In genomic region chr10:43210556-43210955, GRCh38 we compare ENCODE assay signal across 23 cellular contexts. TPM values are rescaled to one million over a fixed set of nuclear protein-coding genes. Genes with fewer than 3 reads are reported as not detected.
A peak's percentile ranks its signal among the peaks of the same experiment; 100 is the strongest.
DNase-seq lines count a peak whose midpoint lies in the region; ATAC-seq, FAIRE-seq and TF ChIP-seq lines count a peak whose summit lies in the region.
"Had no signal": no experiment of that assay in that cellular context is flagged by ENCODE, and none has a peak within 500 bp of the region (broad histone marks: within the 10 kb centered on the region; RNA-seq: fewer than 3 reads in every experiment).

No MANE protein-coding gene starts in this region.

- 77% methylated on average over 6 of the region's 6 CpGs for WGBS in hepatocyte (ENCODE audit: low lambda C conversion rate, missing lambda C conversion rate)

- H3K27ac ChIP-seq in kidney (ENCODE audit: low read depth in 2 of 2, low read length in 2 of 2) = no peak overlapping the region
- no peak overlapping the region for H3K27ac ChIP-seq in hepatocyte
- H3K27ac ChIP-seq: gastrocnemius medialis, testis had no signal

- ATAC-seq in stimulated activated effector memory CD8-positive, alpha-beta T cell treated with anti-CD3 and anti-CD28 coated beads, Interleukin-12 subunit alpha, Interleukin-12 subunit beta, amount 100 ng/mL, for 72 hours = peak; percentile 25
- ATAC-seq: esophagus mucosa, gastrocnemius medialis, GM23338, left lobe of liver had no signal

- peaks cover 9% of the 10 kb centered on the region for H3K4me1 Mint-ChIP-seq in stimulated activated effector memory CD8-positive, alpha-beta T cell treated with anti-CD3 and anti-CD28 coated beads, Interleukin-12 subunit alpha, Interleukin-12 subunit beta, amount 100 ng/mL, for 72 hours
- H3K4me1 Mint-ChIP-seq: CD4-positive, CD25-positive, alpha-beta regulatory T cell; IgD-negative memory B cell had no signal

- no peaks in the 10 kb centered on the region for H3K36me3 ChIP-seq in kidney (ENCODE audit: control insufficient read depth in 1 of 2, insufficient read depth in 2 of 2, low read length in 2 of 2)
- no peaks in the 10 kb centered on the region for H3K36me3 ChIP-seq in hepatocyte (replicated peaks; ENCODE audit: insufficient read depth, low read depth)
- H3K36me3 ChIP-seq: gastrocnemius medialis, MG63 had no signal

- no peaks in the 10 kb centered on the region for H3K9me3 ChIP-seq in kidney (ENCODE audit: control insufficient read depth in 1 of 2, low read length in 2 of 2)
- no peaks in the 10 kb centered on the region for H3K9me3 ChIP-seq in hepatocyte (ENCODE audit: low read depth)
- H3K9me3 ChIP-seq: gastrocnemius medialis, MG63, testis had no signal

- no peak for FAIRE-seq in kidney (lab: Jason Lieb, UNC)

- no peak overlapping the region for H2AFZ ChIP-seq in hepatocyte
- H2AFZ ChIP-seq: GM23338 had no signal

- intact Hi-C loops in kidney (cut with DNase I) = no loop called here

- H3K36me3 Mint-ChIP-seq in stimulated activated effector memory CD8-positive, alpha-beta T cell treated with anti-CD3 and anti-CD28 coated beads, Interleukin-12 subunit alpha, Interleukin-12 subunit beta, amount 100 ng/mL, for 72 hours = no peaks in the 10 kb centered on the region
- H3K36me3 Mint-ChIP-seq: CD4-positive, CD25-positive, alpha-beta regulatory T cell; IgD-negative memory B cell had no signal

- no peak overlapping the region for H3K27ac Mint-ChIP-seq in stimulated activated effector memory CD8-positive, alpha-beta T cell treated with anti-CD3 and anti-CD28 coated beads, Interleukin-12 subunit alpha, Interleukin-12 subunit beta, amount 100 ng/mL, for 72 hours
- H3K27ac Mint-ChIP-seq: CD4-positive, CD25-positive, alpha-beta regulatory T cell; GM23338; IgD-negative memory B cell had no signal

- TF ChIP-seq CTCF in kidney (IDR thresholded peaks at IDR 0.05; ENCODE audit: borderline replicate concordance, extremely low read depth, insufficient read depth) = no peak
- no peak for TF ChIP-seq CTCF in hepatocyte (IDR thresholded peaks at IDR 0.05; ENCODE audit: poor library complexity)

- H3K27me3 ChIP-seq in hepatocyte = no peaks in the 10 kb centered on the region
- H3K27me3 ChIP-seq: gastrocnemius medialis, MG63, testis had no signal

- no peak overlapping the region for H3K4me2 ChIP-seq in hepatocyte
- H3K4me2 ChIP-seq: GM23338 had no signal

- DNase-seq in activated naive CD4-positive, alpha-beta T cell treated with anti-CD3 and anti-CD28 coated beads, Interleukin-2, amount 50 U/mL, for 16 hours = peak; percentile 8
- no peak for DNase-seq in activated naive CD4-positive, alpha-beta T cell (lab: John Stamatoyannopoulos, UW)
- DNase-seq in activated CD8-positive, alpha-beta memory T cell treated with anti-CD3 and anti-CD28 coated beads, Interleukin-2, amount 50 U/mL, for 4 hours = peak; percentile 11
- DNase-seq in kidney (peak; percentile 58), hepatocyte (ENCODE audit: low spot score) (no peak), NCI-H2107 (lab: John Stamatoyannopoulos, UW) (no peak)
- no peak for DNase-seq in stimulated activated effector memory CD8-positive, alpha-beta T cell treated with anti-CD3 and anti-CD28 coated beads, Interleukin-12 subunit alpha, Interleukin-12 subunit beta, amount 100 ng/mL, for 72 hours (ENCODE audit: low spot score in 2 of 2)
- no peak for DNase-seq in effector CD4-positive, alpha-beta T cell
- DNase-seq: activated CD4-positive, alpha-beta T cell treated with anti-CD3 and anti-CD28 coated beads for 4 hours; CD4-positive, CD25-positive, alpha-beta regulatory T cell; DMS153; gastrocnemius medialis; MG63; NCI-H146; NCI-H2171 treated with DMSO at 0.1 percent for 48 hours; NCI-H526 treated with DMSO at 0.1 percent for 48 hours; stimulated activated CD4-positive, alpha-beta T cell treated with anti-CD3 and anti-CD28 coated beads, Interleukin-15, amount 100 ng/mL, for 24 hours; SW 1271 had no signal

- H3K79me2 ChIP-seq in hepatocyte = no peaks in the 10 kb centered on the region

- H3K4me3 ChIP-seq in kidney (ENCODE audit: low read length in 2 of 2) (no peak overlapping the region), hepatocyte (no peak overlapping the region)
- H3K4me3 ChIP-seq: gastrocnemius medialis, GM23338, MG63, testis had no signal

- H3K4me3 Mint-ChIP-seq in stimulated activated effector memory CD8-positive, alpha-beta T cell treated with anti-CD3 and anti-CD28 coated beads, Interleukin-12 subunit alpha, Interleukin-12 subunit beta, amount 100 ng/mL, for 72 hours = no peak overlapping the region
- H3K4me3 Mint-ChIP-seq: CD4-positive, CD25-positive, alpha-beta regulatory T cell; GM23338; IgD-negative memory B cell had no signal

- no peaks in the 10 kb centered on the region for H3K9me3 Mint-ChIP-seq in stimulated activated effector memory CD8-positive, alpha-beta T cell treated with anti-CD3 and anti-CD28 coated beads, Interleukin-12 subunit alpha, Interleukin-12 subunit beta, amount 100 ng/mL, for 72 hours
- H3K9me3 Mint-ChIP-seq: CD4-positive, CD25-positive, alpha-beta regulatory T cell; GM23338; IgD-negative memory B cell had no signal

- H3K9ac ChIP-seq in kidney (ENCODE audit: low read length in 2 of 2) = no peak overlapping the region

- H3K9me2 ChIP-seq in hepatocyte (replicated peaks; ENCODE audit: insufficient read depth) = no peaks in the 10 kb centered on the region

- no peaks in the 10 kb centered on the region for H4K20me1 ChIP-seq in hepatocyte (ENCODE audit: insufficient read depth, poor library complexity, severe bottlenecking)

- H3K4me1 ChIP-seq in kidney (ENCODE audit: control insufficient read depth in 1 of 2, insufficient read depth in 1 of 2, low read depth in 1 of 2, low read length in 2 of 2) = no peaks in the 10 kb centered on the region
- H3K4me1 ChIP-seq in hepatocyte (ENCODE audit: insufficient read depth) = no peaks in the 10 kb centered on the region
- H3K4me1 ChIP-seq: gastrocnemius medialis had no signal

RNA-seq across cellular contexts. Expression of gene RASGEF1A, which starts 56.3 kb away (rescaled TPM):
- 3.6 TPM for total RNA-seq in kidney
- polyA plus RNA-seq in kidney (ENCODE audit: insufficient read depth, low read depth, low replicate concordance) = 2.8 TPM
- total RNA-seq in hepatocyte = 2.2 and 2.7 TPM in 2 replicates
- polyA plus RNA-seq in hepatocyte = 1.4 and 1.5 TPM in 2 replicates

Comparison
In these comparisons a context has a peak if more than half of its experiments do, and no peak if none do; other contexts are left out.
1. DNase-seq: peak in activated naive CD4-positive, alpha-beta T cell treated with anti-CD3 and anti-CD28 coated beads, Interleukin-2, amount 50 U/mL, for 16 hours (single experiment), activated CD8-positive, alpha-beta memory T cell treated with anti-CD3 and anti-CD28 coated beads, Interleukin-2, amount 50 U/mL, for 4 hours (single experiment) and kidney (single experiment); none in activated naive CD4-positive, alpha-beta T cell (0 of 4), stimulated activated effector memory CD8-positive, alpha-beta T cell treated with anti-CD3 and anti-CD28 coated beads, Interleukin-12 subunit alpha, Interleukin-12 subunit beta, amount 100 ng/mL, for 72 hours (0 of 2), hepatocyte (single experiment), effector CD4-positive, alpha-beta T cell (single experiment) and NCI-H2107 (single experiment).